Comparison of ENCODE assay signal across 29 cellular contexts in the genomic region with DNA sequence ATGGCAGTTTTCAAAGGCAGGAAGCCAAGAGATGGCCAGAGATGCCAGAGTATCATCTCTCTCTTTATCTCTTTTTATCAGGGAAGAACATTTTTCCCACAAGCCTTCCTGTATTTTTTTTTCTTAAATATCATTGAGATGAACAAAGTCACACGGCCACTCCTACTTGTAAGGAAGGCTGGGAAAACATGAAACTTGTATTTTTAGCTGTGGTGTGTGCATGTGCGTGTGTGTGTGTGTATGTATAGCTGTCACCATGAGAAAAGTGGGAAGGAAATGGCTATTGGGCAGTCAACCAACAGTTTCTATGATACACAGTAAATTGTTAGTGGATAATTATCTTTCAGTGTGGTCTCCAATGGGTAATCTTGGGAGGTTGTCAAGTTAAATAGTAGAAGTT.
"Had no signal": no experiment of that assay in that cellular context is flagged by ENCODE, and none has a peak within 500 bp of the region (broad histone marks: within the 10 kb centered on the region; RNA-seq: fewer than 3 reads in every experiment).

No MANE protein-coding gene starts in this region.

- H3K4me2 ChIP-seq: SK-N-SH had no signal

- ATAC-seq: activated T-cell treated with anti-CD3 and anti-CD28 coated beads, Interleukin-2, amount 50 U/mL, for 72 hours; HepG2; Panc1 had no signal

- H3K9me3 Mint-ChIP-seq: activated CD4-positive, alpha-beta memory T cell treated with anti-CD3 and anti-CD28 coated beads for 36 hours; activated CD4-positive, alpha-beta T cell treated with anti-CD3 and anti-CD28 coated beads, Interleukin-2, amount 10 ng/mL, durations not matched to agents 7 days and 5 days; activated naive CD4-positive, alpha-beta T cell treated with anti-CD3 and anti-CD28 coated beads, Interleukin-2, amount 10 ng/mL, durations not matched to agents 7 days and 5 days; activated T-helper 2 cell treated with anti-CD3 and anti-CD28 coated beads, Interferon-gamma antibody, Interleukin-2, Interleukin-4, amounts not matched to agents 10 μg/mL and 5 μg/mL and 100 μg/mL, durations not matched to agents 14 hours and 24 hours and 36 hours had no signal

- H3K9me3 ChIP-seq: adrenal gland, MG63, SJCRH30, SK-N-SH had no signal

- H3K27ac ChIP-seq: adrenal gland, RWPE1, SJCRH30 had no signal

- H3K9ac ChIP-seq: SK-N-SH had no signal

- H3K36me3 ChIP-seq: adrenal gland, MG63, SJCRH30 had no signal

- DNase-seq: activated CD4-positive, alpha-beta memory T cell treated with anti-CD3 and anti-CD28 coated beads for 36 hours; activated CD4-positive, alpha-beta T cell treated with anti-CD3 and anti-CD28 coated beads, Interleukin-2, amount 10 ng/mL, durations not matched to agents 7 days and 5 days; activated CD4-positive, CD25-positive, alpha-beta regulatory T cell; activated gamma-delta T cell treated with Interleukin-2 at 50 U/mL for 16 hours; activated naive CD4-positive, alpha-beta T cell treated with anti-CD3 and anti-CD28 coated beads, Interleukin-2, amount 10 ng/mL, durations not matched to agents 7 days and 5 days; activated naive CD8-positive, alpha-beta T cell treated with anti-CD3 and anti-CD28 coated beads, Interleukin-2, amount 10 ng/mL, durations not matched to agents 7 days and 5 days; activated T-cell treated with anti-CD3 and anti-CD28 coated beads for 4 hours; activated T-cell treated with anti-CD3 and anti-CD28 coated beads, Interleukin-2, amount 50 U/mL, for 72 hours; adrenal gland; aorta; central memory CD4-positive, alpha-beta T cell; MG63; NCI-H1105; NCI-H1436; NCI-H1694 treated with DMSO at 0.1 percent for 48 hours; NCI-H2029 treated with DMSO at 0.1 percent for 48 hours; NCI-H524 treated with DMSO at 0.1 percent for 48 hours; NCI-H748 treated with DMSO at 0.1 percent for 48 hours; NK-92 treated with Interleukin-12 subunit alpha and Interleukin-12 subunit beta, amount 100 ng/mL, for 24 hours; OCI-M1; Right ventricle myocardium superior; SJCRH30; SK-N-SH; T-helper 1 cell had no signal

- H3K36me3 Mint-ChIP-seq: activated CD4-positive, alpha-beta memory T cell treated with anti-CD3 and anti-CD28 coated beads for 36 hours; activated naive CD4-positive, alpha-beta T cell treated with anti-CD3 and anti-CD28 coated beads, Interleukin-2, amount 10 ng/mL, durations not matched to agents 7 days and 5 days; activated naive CD8-positive, alpha-beta T cell treated with anti-CD3 and anti-CD28 coated beads, Interleukin-2, amount 10 ng/mL, durations not matched to agents 7 days and 5 days had no signal

- H3K4me3 ChIP-seq: adrenal gland, MG63, SJCRH30 had no signal

- H3K4me1 ChIP-seq: adrenal gland, SJCRH30 had no signal

- H3K27me3 ChIP-seq: adrenal gland, MG63, SJCRH30 had no signal

- H3K27ac Mint-ChIP-seq: activated CD4-positive, alpha-beta memory T cell treated with anti-CD3 and anti-CD28 coated beads for 36 hours; activated CD4-positive, alpha-beta T cell treated with anti-CD3 and anti-CD28 coated beads, Interleukin-2, amount 10 ng/mL, durations not matched to agents 7 days and 5 days; activated naive CD4-positive, alpha-beta T cell treated with anti-CD3 and anti-CD28 coated beads, Interleukin-2, amount 10 ng/mL, durations not matched to agents 7 days and 5 days; activated naive CD8-positive, alpha-beta T cell treated with anti-CD3 and anti-CD28 coated beads, Interleukin-2, amount 10 ng/mL, durations not matched to agents 7 days and 5 days; activated T-cell treated with anti-CD3 and anti-CD28 coated beads, Interleukin-2, amount 50 U/mL, for 72 hours; activated T-helper 2 cell treated with anti-CD3 and anti-CD28 coated beads, Interferon-gamma antibody, Interleukin-2, Interleukin-4, amounts not matched to agents 10 μg/mL and 5 μg/mL and 100 μg/mL, durations not matched to agents 14 hours and 24 hours and 36 hours had no signal

- H3K4me1 Mint-ChIP-seq: activated CD4-positive, alpha-beta T cell treated with anti-CD3 and anti-CD28 coated beads, Interleukin-2, amount 10 ng/mL, durations not matched to agents 7 days and 5 days; activated naive CD4-positive, alpha-beta T cell treated with anti-CD3 and anti-CD28 coated beads, Interleukin-2, amount 10 ng/mL, durations not matched to agents 7 days and 5 days; activated naive CD8-positive, alpha-beta T cell treated with anti-CD3 and anti-CD28 coated beads, Interleukin-2, amount 10 ng/mL, durations not matched to agents 7 days and 5 days had no signal

- H3K4me3 Mint-ChIP-seq: activated CD4-positive, alpha-beta memory T cell treated with anti-CD3 and anti-CD28 coated beads for 36 hours; activated CD4-positive, alpha-beta T cell treated with anti-CD3 and anti-CD28 coated beads, Interleukin-2, amount 10 ng/mL, durations not matched to agents 7 days and 5 days; activated naive CD4-positive, alpha-beta T cell treated with anti-CD3 and anti-CD28 coated beads, Interleukin-2, amount 10 ng/mL, durations not matched to agents 7 days and 5 days; activated naive CD8-positive, alpha-beta T cell treated with anti-CD3 and anti-CD28 coated beads, Interleukin-2, amount 10 ng/mL, durations not matched to agents 7 days and 5 days; activated T-cell treated with anti-CD3 and anti-CD28 coated beads, Interleukin-2, amount 50 U/mL, for 72 hours had no signal

- FAIRE-seq: bronchial epithelial cell, HepG2 had no signal
